In the genomic region with DNA sequence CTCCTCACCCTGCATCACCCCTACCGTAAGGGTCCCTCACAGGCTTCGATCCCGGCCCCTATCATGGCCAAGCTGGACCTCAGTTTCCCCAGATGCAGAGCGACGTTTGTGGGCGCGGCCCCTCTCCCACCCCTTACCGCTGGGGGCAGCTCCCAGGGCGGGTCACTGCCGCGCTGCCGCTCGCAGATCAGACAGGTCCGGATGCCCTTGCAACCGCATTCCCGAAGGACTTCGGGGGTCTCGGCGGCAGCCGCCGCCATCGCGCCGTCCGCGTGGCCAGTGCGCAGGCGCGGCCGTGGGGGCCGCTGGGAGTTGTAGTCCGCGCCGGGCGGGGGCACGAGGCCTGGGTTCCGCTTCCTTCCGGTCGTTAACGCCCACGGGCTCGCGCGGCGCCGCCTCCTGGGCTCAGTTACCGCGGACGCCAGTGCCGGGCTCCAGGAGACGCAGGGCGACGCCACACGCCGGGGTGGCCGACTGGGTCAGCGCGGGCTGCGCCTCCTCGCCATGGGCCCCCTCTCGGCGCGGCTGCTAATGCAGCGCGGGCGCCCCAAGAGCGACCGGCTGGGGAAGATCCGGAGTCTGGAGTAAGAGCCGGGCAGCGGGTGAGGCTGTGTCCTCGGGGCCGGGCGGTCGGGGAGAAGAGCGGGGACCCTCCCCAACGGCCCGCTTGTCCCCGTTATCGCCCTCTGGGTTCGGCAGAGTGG, we compare ENCODE assay signal across 8 cellular contexts. TPM values are rescaled to one million over a fixed set of nuclear protein-coding genes. Genes with fewer than 3 reads are reported as not detected.
DNase-seq lines count a peak whose midpoint lies in the region; ATAC-seq and TF ChIP-seq lines count a peak whose summit lies in the region.

A gene with protein sequence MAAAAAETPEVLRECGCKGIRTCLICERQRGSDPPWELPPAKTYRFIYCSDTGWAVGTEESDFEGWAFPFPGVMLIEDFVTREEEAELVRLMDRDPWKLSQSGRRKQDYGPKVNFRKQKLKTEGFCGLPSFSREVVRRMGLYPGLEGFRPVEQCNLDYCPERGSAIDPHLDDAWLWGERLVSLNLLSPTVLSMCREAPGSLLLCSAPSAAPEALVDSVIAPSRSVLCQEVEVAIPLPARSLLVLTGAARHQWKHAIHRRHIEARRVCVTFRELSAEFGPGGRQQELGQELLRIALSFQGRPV (minus strand): TSS at position 287 of the 704 bp plus-strand sequence. CDS start 27 bp downstream, at position 260.
A gene (plus strand): TSS at position 408 of the 704 bp plus-strand sequence. CDS start 97 bp downstream, at position 505.

- H3K27ac ChIP-seq in foreskin keratinocyte: peak within 1 kb of the TSS; percentile 65

- in situ Hi-C loops in HAP-1 (cut with MboI; ENCODE audit: low sequenced_read_pairs): no loop called here

- DNase-seq in GDM1 (lab: John Stamatoyannopoulos, UW): peak; percentile 88
- DNase-seq in HAP-1 (ENCODE audit: low spot score in 2 of 2): peak; percentile 80 to 95
- DNase-seq in MG63: peak; percentile 89
- peak; percentile 8 for DNase-seq in SIG-M5 (lab: John Stamatoyannopoulos, UW)
- peak; percentile 92 for DNase-seq in activated gamma-delta T cell (lab: John Stamatoyannopoulos, UW)
- peak; percentile 55 to 72 for DNase-seq in foreskin keratinocyte
- DNase-seq in stromal cell of bone marrow (ENCODE audit: low read depth): peak; percentile 82

- H3K27me3 ChIP-seq in HAP-1 (ENCODE audit: low read depth) (no peaks in the 10 kb centered on the region), MG63 (no peaks in the 10 kb centered on the region), foreskin keratinocyte (no peaks in the 10 kb centered on the region), neuron (ENCODE audit: insufficient read depth, low read length) (no peaks in the 10 kb centered on the region)

- TF ChIP-seq CTCF in foreskin keratinocyte (conservative IDR thresholded peaks at IDR 0.05): peak; percentile 48

- H3K36me3 ChIP-seq in HAP-1 (replicated peaks): peaks cover 3% of the 10 kb centered on the region; the same call in 1 of the 2 replicates
- H3K36me3 ChIP-seq in MG63: no peaks in the 10 kb centered on the region
- peaks cover 29% of the 10 kb centered on the region for H3K36me3 ChIP-seq in neuron (ENCODE audit: insufficient read depth, low read length)

- H3K4me3 ChIP-seq in HAP-1: peak within 1 kb of the TSS; percentile 100
- peak within 1 kb of the TSS; percentile 83 for H3K4me3 ChIP-seq in MG63
- H3K4me3 ChIP-seq in neuron (ENCODE audit: low read length): peak within 1 kb of the TSS; percentile 99

- no peaks in the 10 kb centered on the region for H3K9me3 ChIP-seq in HAP-1
- no peaks in the 10 kb centered on the region for H3K9me3 ChIP-seq in MG63
- H3K9me3 ChIP-seq in neuron (ENCODE audit: low read length): no peaks in the 10 kb centered on the region

- peaks cover 8% of the 10 kb centered on the region for H3K4me1 ChIP-seq in HAP-1
- peaks cover 4% of the 10 kb centered on the region for H3K4me1 ChIP-seq in foreskin keratinocyte
- H3K4me1 ChIP-seq in neuron (ENCODE audit: insufficient read depth, low read length): peaks cover 14% of the 10 kb centered on the region

- ATAC-seq in foreskin keratinocyte: peak; percentile 82

- H2AFZ ChIP-seq in neuron (ENCODE audit: low read depth, low read length): peak within 1 kb of the TSS; percentile 89

RNA-seq across cellular contexts. Expression of the first gene that starts in this region (rescaled TPM):
- 10.8 and 17.1 TPM in 2 replicates for total RNA-seq in MG63 (2014; rRNA removed; shearing (Covaris generic); ENCODE audit: low replicate concordance)
- 9.6 and 9.9 TPM in 2 replicates for total RNA-seq in foreskin keratinocyte
- polyA plus RNA-seq in foreskin keratinocyte: 11.8 and 12.2 TPM in 2 replicates

RNA-seq across cellular contexts. Expression of the second gene that starts in this region (rescaled TPM):
- 19.6 and 29.7 TPM in 2 replicates for total RNA-seq in MG63 (2014; rRNA removed; shearing (Covaris generic); ENCODE audit: low replicate concordance)
- 23.3 and 25.0 TPM in 2 replicates for total RNA-seq in foreskin keratinocyte
- 22.1 and 24.7 TPM in 2 replicates for polyA plus RNA-seq in foreskin keratinocyte

Comparison
In these comparisons a context has a peak if more than half of its experiments do, and no peak if none do; other contexts are left out.
1. Peak in every context shown above with its lines: DNase-seq, ATAC-seq, H3K4me3 ChIP-seq and H3K27ac ChIP-seq.
2. DNase-seq: peak in every context shown above with its lines; median percentile 92 in activated gamma-delta T cell; 89 in MG63; 88 in GDM1; 88 in HAP-1; 82 in stromal cell of bone marrow; 64 in foreskin keratinocyte; 8 in SIG-M5.